Comparison of ENCODE assay signal across 24 cellular contexts in genomic region chr6:109632405-109632804, GRCh38. TPM values are rescaled to one million over a fixed set of nuclear protein-coding genes. Genes with fewer than 3 reads are reported as not detected.
DNase-seq lines count a peak whose midpoint lies in the region; ATAC-seq, FAIRE-seq and TF ChIP-seq lines count a peak whose summit lies in the region.
"Had no signal": no experiment of that assay in that cellular context is flagged by ENCODE, and none has a peak within 500 bp of the region (broad histone marks: within the 10 kb centered on the region; RNA-seq: fewer than 3 reads in every experiment).

No MANE protein-coding gene starts in this region.

- H3K27ac ChIP-seq in OCI-LY3 (ENCODE audit: low read length) (no peak overlapping the region), GM12878 (ENCODE audit: control insufficient read depth, insufficient read depth) (no peak overlapping the region)
- H3K27ac ChIP-seq: A549; BLaER1 treated with 17β-estradiol and CSF1 and Interleukin-3, amounts not matched to agents 10 nM and 100 nM had no signal

- H3K4me2 ChIP-seq in OCI-LY3 (ENCODE audit: low read length) (peak overlapping the region; percentile 27; the same call in 1 of the 2 replicates), GM12878 (ENCODE audit: control insufficient read depth, insufficient read depth) (0 out of 2 replicates have a peak overlapping the region, but pooled peaks have one; percentile 4)
- H3K4me2 ChIP-seq: A549; BLaER1 treated with 17β-estradiol and CSF1 and Interleukin-3, amounts not matched to agents 10 nM and 100 nM had no signal

- SMC1A ChIA-PET in GM12878 (lab: Charles Lee; ENCODE audit: uncharacterized antibody, unreplicated experiment) = interaction anchor here (0.6 to 0.9 kb wide), 2 partner anchors 59 to 485 kb away, joined by 3 read pairs; no protein-coding TSS in a partner anchor

- no peaks in the 10 kb centered on the region for H3K9me3 ChIP-seq in OCI-LY3 (ENCODE audit: insufficient read depth, low read length)
- H3K9me3 ChIP-seq in GM12878 (replicated peaks; ENCODE audit: control insufficient read depth, insufficient read depth, low read length) = no peaks in the 10 kb centered on the region
- H3K9me3 ChIP-seq: A549, BE2C, HAP-1 had no signal

- CTCF ChIA-PET in GM12878 (lab: Yijun Ruan, JAX) = no interaction called here

- no peak for TF ChIP-seq CTCF in GM12865 (IDR thresholded peaks at IDR 0.05; ENCODE audit: insufficient read depth, low read depth, low read length, missing control alignments)
- TF ChIP-seq CTCF in OCI-LY3 (IDR thresholded peaks at IDR 0.05; ENCODE audit: low read depth, low read length) = no peak
- no peak for TF ChIP-seq CTCF in GM12878 (IDR thresholded peaks at IDR 0.05 in 2 of 3, conservative IDR thresholded peaks at IDR 0.05 in 1 of 3; ENCODE audit: control insufficient read depth in 2 of 3, extremely low read depth in 1 of 3, insufficient read depth in 1 of 3, low read depth in 3 of 3, low read length in 3 of 3)

- DNase-seq in GM12865 (ENCODE audit: low read depth) (peak; percentile 4), GM12892 (ENCODE audit: insufficient read length) (no peak), GM12878 (ENCODE audit: low read depth, low spot score) (no peak), NCI-H146 (lab: John Stamatoyannopoulos, UW) (no peak), OCI-M1 (lab: John Stamatoyannopoulos, UW) (no peak)
- DNase-seq: 8988T; ACHN; AML-193; BE2C; CD4-positive, alpha-beta T cell; CD8-positive, alpha-beta memory T cell; DMS 273 treated with DMSO at 0.1 percent for 48 hours; DMS79; EL; GDM1; GOT3 had no signal

- TF ChIP-seq RAD21 in GM12878 (IDR thresholded peaks at IDR 0.05; ENCODE audit: insufficient read depth, low read depth, low read length) = no peak

- no peak for TF ChIP-seq EP300 in GM12878 (IDR thresholded peaks at IDR 0.05; ENCODE audit: borderline replicate concordance in 1 of 2, control insufficient read depth in 1 of 2, low read depth in 2 of 2, low read length in 2 of 2)

- no peaks in the 10 kb centered on the region for H4K20me1 ChIP-seq in OCI-LY3 (ENCODE audit: insufficient read depth, low read length)
- no peaks in the 10 kb centered on the region for H4K20me1 ChIP-seq in GM12878 (ENCODE audit: control insufficient read depth, insufficient read depth)
- H4K20me1 ChIP-seq: BLaER1 treated with 17β-estradiol and CSF1 and Interleukin-3, amounts not matched to agents 10 nM and 100 nM had no signal

- H3K79me2 ChIP-seq in OCI-LY3 (ENCODE audit: low read length) (no peaks in the 10 kb centered on the region), GM12878 (ENCODE audit: control insufficient read depth, insufficient read depth, low read length) (no peaks in the 10 kb centered on the region)

- H3K36me3 ChIP-seq in OCI-LY3 (replicated peaks; ENCODE audit: low read depth, low read length) (no peaks in the 10 kb centered on the region), GM12878 (ENCODE audit: control insufficient read depth in 2 of 2, insufficient read depth in 2 of 2, low read length in 1 of 2) (no peaks in the 10 kb centered on the region)
- H3K36me3 ChIP-seq: BE2C; BLaER1 treated with 17β-estradiol and CSF1 and Interleukin-3, amounts not matched to agents 10 nM and 100 nM; HAP-1 had no signal

- POLR2A ChIA-PET in GM12878 (lab: Charles Lee) = no interaction called here

- intact Hi-C loops in GM12878 (cut with micrococcal nuclease; ENCODE audit: unreplicated experiment) = no loop called here

- WGBS in GM12878 (ENCODE audit: insufficient coverage, insufficient replicate concordance, low lambda C conversion rate, missing lambda C conversion rate) = 0% methylated on average over 1 of the region's 1 CpG

- H3K4me1 ChIP-seq in OCI-LY3 (ENCODE audit: low read length) = peaks cover 13% of the 10 kb centered on the region
- peaks cover 6% of the 10 kb centered on the region; the same call in 1 of the 2 replicates for H3K4me1 ChIP-seq in GM12878 (ENCODE audit: control insufficient read depth, insufficient read depth, low read length)
- H3K4me1 ChIP-seq: A549, BE2C, HAP-1 had no signal

- no peak overlapping the region for H3K9ac ChIP-seq in OCI-LY3 (ENCODE audit: low read length)
- no peak overlapping the region for H3K9ac ChIP-seq in GM12878 (ENCODE audit: control insufficient read depth, insufficient read depth, low read length)
- H3K9ac ChIP-seq: BLaER1 treated with 17β-estradiol and CSF1 and Interleukin-3, amounts not matched to agents 10 nM and 100 nM had no signal

- peak; percentile 48 for FAIRE-seq in GM12892 (lab: Jason Lieb, UNC)
- no peak for FAIRE-seq in GM12878 (lab: Jason Lieb, UNC)
- FAIRE-seq: A549, D721Med, GM18507, H54 had no signal

- no peak for TF ChIP-seq POLR2A in GM12892 (IDR thresholded peaks at IDR 0.05; ENCODE audit: low read depth, low read length)
- no peak for TF ChIP-seq POLR2A in GM12878 (IDR thresholded peaks at IDR 0.05; ENCODE audit: low read depth, low read length)

- H3K27me3 ChIP-seq in OCI-LY3 (ENCODE audit: low read depth, low read length) (no peaks in the 10 kb centered on the region), GM12878 (replicated peaks in 1 of 2; ENCODE audit: control insufficient read depth in 2 of 2, insufficient read depth in 2 of 2, low read length in 1 of 2) (no peaks in the 10 kb centered on the region)
- H3K27me3 ChIP-seq: BE2C; BLaER1 treated with 17β-estradiol and CSF1 and Interleukin-3, amounts not matched to agents 10 nM and 100 nM had no signal

- ATAC-seq in GM12878 (peak; percentile 29; the same call in 2 of the 3 replicates), GM19324 (IDR thresholded peaks at IDR 0.05; ENCODE audit: low FRiP score, unreplicated experiment) (no peak)
- ATAC-seq: A549 had no signal

- no peak overlapping the region for H2AFZ ChIP-seq in OCI-LY3 (ENCODE audit: low read depth, low read length)
- H2AFZ ChIP-seq in GM12878 (ENCODE audit: control insufficient read depth, low read depth, low read length) = no peak overlapping the region

- RAD21 ChIA-PET in GM12878 (lab: Charles Lee; ENCODE audit: unreplicated experiment) = no interaction called here

- H3K4me3 ChIP-seq in GM12865 (ENCODE audit: low read depth, low read length) (no peak overlapping the region), OCI-LY3 (ENCODE audit: low read length) (no peak overlapping the region), GM12878 (no peak overlapping the region)
- H3K4me3 ChIP-seq: A549; BLaER1 treated with 17β-estradiol and CSF1 and Interleukin-3, amounts not matched to agents 10 nM and 100 nM; HAP-1 had no signal

- BruUV-seq in GM12878 (replicated peaks; lab: Mats Ljungman, UMichigan) = no TSS peak

- in situ Hi-C loops in GM12878 (cut with MboI) = no loop called here

TF ChIP-seq in GM12878, 131 proteins besides CTCF, POLR2A, EP300 and RAD21 (continues in another document):
- TF ChIP-seq CBX3 (IDR thresholded peaks at IDR 0.05; ENCODE audit: borderline replicate concordance, low read depth) (no peak), NKRF (conservative IDR thresholded peaks at IDR 0.05) (no peak)

RNA-seq across cellular contexts. Expression of gene AK9, which starts 58.6 kb away (rescaled TPM):
- polyA plus RNA-seq in GM12892 (2012; ENCODE audit: missing spikeins) = 4.2 TPM
- 9.5 and 12.9 TPM in 2 replicates for total RNA-seq in GM12878 (2013; cell fraction: nucleolus; rRNA removed)
- total RNA-seq in GM12878 (2014; rRNA removed) (2.1 and 2.9 TPM in 2 replicates), GM12878 (2014; rRNA removed; fragmentation: Illumina TruSeq; extraction: Trizol) (4.6 and 4.7 TPM in 2 replicates), GM12878 (2021) (2.8 and 3.4 TPM in 2 replicates)
- 2.9 TPM for polyA plus RNA-seq in GM12878 (2011; ENCODE audit: low read depth)
- polyA plus RNA-seq in GM12878 (2011; rRNA removed) (5.3 and 7.3 TPM in 2 replicates), GM12878 (2014; fragmentation: Illumina TruSeq; extraction: Trizol) (3.7 and 4.3 TPM in 2 replicates), GM12878 (2014; fragmentation: Nextera tagmentation; extraction: Ambion mirVana) (1 to 10 TPM; 4.0 to 5.8 TPM), GM12878 (2014; rRNA removed) (2.2 and 3.6 TPM in 2 replicates), GM12878 (2016; fragmentation: Nextera tagmentation; extraction: Ambion mirVana) (1 to 10 TPM; 4.5 to 7.4 TPM)
- polyA plus RNA-seq in GM12878 (2011; cell fraction: cytosol; rRNA removed) = 1.2 and 1.6 TPM in 2 replicates
- 3.4 and 3.8 TPM in 2 replicates for polyA plus RNA-seq in GM12878 (2011; cell fraction: nucleus; rRNA removed)
- 1.9 and 3.9 TPM in 2 replicates for polyA plus RNA-seq in GM12878 (2012)
- 1.2 and 3.4 TPM in 2 replicates for polyA minus RNA-seq in GM12878 (2011; rRNA and poly(A)+ RNA removed)
- 1.2 TPM in 1 of 2 replicates, not detected in the other for polyA minus RNA-seq in GM12878 (2011; cell fraction: cytosol; rRNA and poly(A)+ RNA removed)
- polyA minus RNA-seq in GM12878 (2011; cell fraction: nucleus; rRNA and poly(A)+ RNA removed) = 2.0 and 2.5 TPM in 2 replicates

RNA-seq across cellular contexts. Expression of gene FIG4, which starts 58.7 kb away (rescaled TPM):
- 10.8 TPM for polyA plus RNA-seq in GM12892 (2012; ENCODE audit: missing spikeins)
- total RNA-seq in GM12878 (2013; cell fraction: nucleolus; rRNA removed) = 43.1 and 50.0 TPM in 2 replicates
- total RNA-seq in GM12878 (2014; rRNA removed) (9.6 and 11.9 TPM in 2 replicates), GM12878 (2014; rRNA removed; fragmentation: Illumina TruSeq; extraction: Trizol) (12.6 and 13.6 TPM in 2 replicates), GM12878 (2021) (10.6 and 11.2 TPM in 2 replicates)
- 9.7 TPM for polyA plus RNA-seq in GM12878 (2011; ENCODE audit: low read depth)
- polyA plus RNA-seq in GM12878 (2011; rRNA removed) (23.2 and 33.7 TPM in 2 replicates), GM12878 (2014; fragmentation: Illumina TruSeq; extraction: Trizol) (15.6 and 25.9 TPM in 2 replicates), GM12878 (2014; fragmentation: Nextera tagmentation; extraction: Ambion mirVana) (1 to 10 TPM; 3.8 to 4.7 TPM), GM12878 (2014; rRNA removed) (10.0 and 11.0 TPM in 2 replicates), GM12878 (2016; fragmentation: Nextera tagmentation; extraction: Ambion mirVana) (10 to 100 TPM; 13.9 to 14.0 TPM)
- polyA plus RNA-seq in GM12878 (2011; cell fraction: cytosol; rRNA removed) = 9.7 and 11.0 TPM in 2 replicates
- polyA plus RNA-seq in GM12878 (2011; cell fraction: nucleus; rRNA removed) = 16.0 and 17.4 TPM in 2 replicates
- 12.3 and 13.9 TPM in 2 replicates for polyA plus RNA-seq in GM12878 (2012)
- polyA minus RNA-seq in GM12878 (2011; rRNA and poly(A)+ RNA removed) = 19.2 and 27.2 TPM in 2 replicates
- polyA minus RNA-seq in GM12878 (2011; cell fraction: cytosol; rRNA and poly(A)+ RNA removed) = 7.1 and 9.3 TPM in 2 replicates
- polyA minus RNA-seq in GM12878 (2011; cell fraction: nucleus; rRNA and poly(A)+ RNA removed) = 16.4 and 17.8 TPM in 2 replicates
